Comparison of ENCODE assay signal across 8 cellular contexts in the genomic region with DNA sequence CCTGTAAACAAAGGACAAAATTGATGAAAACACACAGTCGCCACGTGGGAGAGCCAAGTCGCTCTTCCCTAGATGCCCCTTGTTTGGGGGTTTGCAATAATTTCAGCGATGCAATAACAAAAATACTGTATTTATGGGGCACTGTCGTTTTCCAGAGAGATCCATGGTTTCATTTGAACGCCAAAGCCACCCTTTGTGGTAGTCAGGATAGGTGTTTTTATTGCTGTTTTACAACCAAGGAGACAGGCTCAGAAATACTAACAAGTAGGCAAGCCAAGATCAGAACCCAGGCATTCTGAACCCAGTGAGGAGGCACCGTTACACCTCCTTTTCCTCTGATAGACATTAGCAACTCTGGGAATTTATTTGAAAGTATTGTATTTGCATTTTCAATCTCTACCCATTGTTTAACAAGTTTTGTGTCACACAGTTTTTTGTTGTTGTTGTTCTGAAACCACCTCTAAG. TPM values are rescaled to one million over a fixed set of nuclear protein-coding genes. Genes with fewer than 3 reads are reported as not detected.
DNase-seq lines count a peak whose midpoint lies in the region; ATAC-seq, FAIRE-seq and TF ChIP-seq lines count a peak whose summit lies in the region.

No MANE protein-coding gene starts in this region.

- WGBS in gastroesophageal sphincter (ENCODE audit: low coverage in 1 of 2), 2 donors: 0 to 2% methylated on average over 7 of the region's 7 CpGs

- peaks cover 0 to 45% (median 19%) of the 10 kb centered on the region in 3 donors for H3K4me1 ChIP-seq in gastroesophageal sphincter

- DNase-seq in HFF-Myc (ENCODE audit: extremely low read depth, low read depth) (no peak), GM12892 (ENCODE audit: insufficient read length) (no peak), NCI-H146 (lab: John Stamatoyannopoulos, UW) (no peak), DMS 273 (lab: John Stamatoyannopoulos, UW; ENCODE audit: unreplicated experiment) (no peak)

- H3K4me3 ChIP-seq in HFF-Myc (replicated peaks; ENCODE audit: low read depth, low read length) (peak overlapping the region; percentile 79), gastroesophageal sphincter (peak overlapping the region; percentile 51 to 96), skin epidermis (peak overlapping the region; percentile 76 to 95 (median 92))

- no peaks in the 10 kb centered on the region for H3K9me3 ChIP-seq in gastroesophageal sphincter

- TF ChIP-seq POLR2A in gastroesophageal sphincter (IDR thresholded peaks at IDR 0.05) (no peak), GM12892 (IDR thresholded peaks at IDR 0.05; ENCODE audit: low read depth, low read length) (no peak)

- no peaks in the 10 kb centered on the region for H3K27me3 ChIP-seq in gastroesophageal sphincter

- H3K27ac ChIP-seq in VCaP (peak overlapping the region; percentile 94), gastroesophageal sphincter (peak overlapping the region; percentile 76 to 99 (median 98)), skin epidermis (peak overlapping the region in 20 of 21 experiments; percentile 48 to 100 (median 97))

- ATAC-seq in gastroesophageal sphincter: no peak
- ATAC-seq in HG02678 (IDR thresholded peaks at IDR 0.05; ENCODE audit: unreplicated experiment): no peak

- FAIRE-seq in GM12892 (lab: Jason Lieb, UNC): no peak

- no peak for TF ChIP-seq EP300 in gastroesophageal sphincter (IDR thresholded peaks at IDR 0.05)

- TF ChIP-seq CTCF in HFF-Myc (IDR thresholded peaks at IDR 0.05; ENCODE audit: low read depth, low read length, missing control alignments) (no peak), VCaP (conservative IDR thresholded peaks at IDR 0.05) (no peak), gastroesophageal sphincter (IDR thresholded peaks at IDR 0.05) (no peak)

- H3K36me3 ChIP-seq in gastroesophageal sphincter: no peaks in the 10 kb centered on the region

RNA-seq across cellular contexts. Expression of gene BTBD7, which starts 0.8 kb away (rescaled TPM):
- total RNA-seq in gastroesophageal sphincter: 10 to 100 TPM; 29.9 to 35.6 (median 33.0) TPM
- 8.7 TPM for polyA plus RNA-seq in GM12892 (2012; ENCODE audit: missing spikeins)

RNA-seq across cellular contexts. Expression of gene COX8C, which starts 13.3 kb away (rescaled TPM):
- not detected for total RNA-seq in gastroesophageal sphincter
- not detected for polyA plus RNA-seq in GM12892 (2012; ENCODE audit: missing spikeins)
